9 cellular contexts compared by ENCODE assay signal in the genomic region with DNA sequence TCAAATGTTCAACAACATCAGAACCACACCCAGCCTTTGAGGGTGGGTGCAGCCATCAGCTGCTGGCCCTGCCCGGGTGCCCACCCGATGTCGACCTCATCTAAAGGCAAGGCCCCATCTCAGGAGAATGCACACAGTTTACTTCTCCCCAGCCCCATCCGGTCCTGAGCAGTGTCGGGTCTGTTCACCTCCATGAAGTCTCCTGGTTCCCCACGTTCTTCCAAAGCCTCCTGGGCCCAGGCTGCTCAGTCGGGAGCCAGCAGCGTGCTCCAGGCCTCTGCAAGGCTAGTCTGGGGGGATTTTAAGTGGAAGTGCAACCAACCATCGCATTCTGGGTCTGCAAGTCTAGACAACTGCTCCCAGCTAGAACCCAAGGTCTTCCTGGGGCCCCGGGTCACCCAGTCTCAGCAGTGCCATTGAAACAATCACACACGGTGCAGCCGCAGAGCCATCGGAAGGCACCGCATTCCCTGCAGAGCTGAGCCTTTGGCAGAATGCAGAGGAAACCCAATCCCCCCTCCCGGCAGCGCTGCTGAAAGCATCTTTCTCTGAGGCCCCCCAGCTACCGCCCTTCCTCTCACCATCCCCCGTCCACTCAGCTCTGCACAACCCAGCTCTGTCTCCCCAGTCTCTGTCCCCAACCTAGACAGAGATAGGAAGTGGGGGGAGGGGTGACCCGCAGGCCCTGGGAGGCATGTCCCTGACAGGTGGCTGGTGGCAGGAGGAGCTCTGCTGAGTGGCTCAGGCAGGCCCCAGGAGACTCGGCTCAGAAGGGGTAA. TPM values are rescaled to one million over a fixed set of nuclear protein-coding genes. Genes with fewer than 3 reads are reported as not detected.
DNase-seq lines count a peak whose midpoint lies in the region; ATAC-seq, FAIRE-seq and TF ChIP-seq lines count a peak whose summit lies in the region.
"Had no signal": no experiment of that assay in that cellular context is flagged by ENCODE, and none has a peak within 500 bp of the region (broad histone marks: within the 10 kb centered on the region; RNA-seq: fewer than 3 reads in every experiment).

No MANE protein-coding gene starts in this region.

- H3K27me3 Mint-ChIP-seq in effector memory CD8-positive, alpha-beta T cell = no peaks in the 10 kb centered on the region

- FAIRE-seq in GM12891 (lab: Jason Lieb, UNC) = no peak

- H3K27ac Mint-ChIP-seq in effector memory CD8-positive, alpha-beta T cell = no peak overlapping the region

- H3K4me1 Mint-ChIP-seq in effector memory CD8-positive, alpha-beta T cell (ENCODE audit: low read depth in 2 of 2) = peaks cover 4 to 5% of the 10 kb centered on the region in 2 donors

- H3K9me3 Mint-ChIP-seq in effector memory CD8-positive, alpha-beta T cell = peaks cover 0 to 10% of the 10 kb centered on the region in 2 donors

- peak; percentile 65 for DNase-seq in GM12891 (ENCODE audit: insufficient read length, low spot score)
- peak; percentile 38 for DNase-seq in NCI-H1105 treated with DMSO at 0.1 percent for 48 hours (lab: John Stamatoyannopoulos, UW)
- DNase-seq in iPS-NIHi11 (ENCODE audit: low spot score) = peak; percentile 43
- no peak for DNase-seq in effector memory CD8-positive, alpha-beta T cell
- DNase-seq in ureter (ENCODE audit: low spot score) = no peak
- no peak for DNase-seq in NCI-H128 (lab: John Stamatoyannopoulos, UW; ENCODE audit: unreplicated experiment)

- no peaks in the 10 kb centered on the region for H3K36me3 Mint-ChIP-seq in effector memory CD8-positive, alpha-beta T cell (ENCODE audit: insufficient read depth)

- ATAC-seq in GM21390 (IDR thresholded peaks at IDR 0.05; ENCODE audit: unreplicated experiment) (peak; percentile 79), HG03280 (IDR thresholded peaks at IDR 0.05; ENCODE audit: unreplicated experiment) (no peak)
- ATAC-seq in effector memory CD8-positive, alpha-beta T cell (replicated peaks) = no peak

- H3K4me3 Mint-ChIP-seq in effector memory CD8-positive, alpha-beta T cell = no peak overlapping the region

- TF ChIP-seq POLR2A in GM12891 (IDR thresholded peaks at IDR 0.05; ENCODE audit: low read depth, low read length) = no peak

TF ChIP-seq in GM12891, 5 proteins besides CTCF, POLR2A, EP300 and RAD21:
- TF ChIP-seq POU2F2 (IDR thresholded peaks at IDR 0.05; ENCODE audit: low read depth, low read length) = peak; percentile 9; the same call in 1 of the 2 replicates
- TF ChIP-seq PAX5 (IDR thresholded peaks at IDR 0.05; ENCODE audit: insufficient read depth, low read length, severe bottlenecking) = no peak
- no peak for TF ChIP-seq POLR2AphosphoS5 (IDR thresholded peaks at IDR 0.05; ENCODE audit: low read depth, low read length)
- TF ChIP-seq SPI1 (IDR thresholded peaks at IDR 0.05; ENCODE audit: low read depth, low read length) = peak; percentile 8; the same call in 1 of the 2 replicates
- no peak for TF ChIP-seq TAF1 (IDR thresholded peaks at IDR 0.05; ENCODE audit: low read depth, low read length)
TF ChIP-seq in GM12891: peak in this region for 2.

RNA-seq across cellular contexts. Expression of gene ESPNL, which starts 8.5 kb away (rescaled TPM):
- polyA plus RNA-seq in GM12891 (2012; ENCODE audit: low read depth, missing spikeins) = 1.2 TPM
- 2.4 TPM for total RNA-seq in ureter
- total RNA-seq: lung microvascular endothelial cell had no signal

RNA-seq across cellular contexts. Expression of gene KLHL30, which starts 29.9 kb away (rescaled TPM):
- polyA plus RNA-seq in GM12891 (2012; ENCODE audit: low read depth, missing spikeins) = not detected
- total RNA-seq in ureter = 2.2 TPM
- total RNA-seq: lung microvascular endothelial cell had no signal

RNA-seq across cellular contexts. Expression of gene SCLY, which starts 47.8 kb away (rescaled TPM):
- 16.7 TPM for polyA plus RNA-seq in GM12891 (2012; ENCODE audit: low read depth, missing spikeins)
- total RNA-seq in ureter = 21.6 TPM

RNA-seq across cellular contexts. Expression of gene ERFE, which starts 50.2 kb away (rescaled TPM):
- not detected for polyA plus RNA-seq in GM12891 (2012; ENCODE audit: low read depth, missing spikeins)
- 1.8 TPM for total RNA-seq in ureter
- total RNA-seq: lung microvascular endothelial cell had no signal

Comparison
In these comparisons a context has a peak if more than half of its experiments do, and no peak if none do; other contexts are left out.
1. DNase-seq: peak in GM12891 (single experiment), NCI-H1105 treated with DMSO at 0.1 percent for 48 hours (single experiment) and iPS-NIHi11 (single experiment); none in effector memory CD8-positive, alpha-beta T cell (0 of 3), ureter (single experiment) and NCI-H128 (single experiment).